Comparison of ENCODE assay signal across 1 cellular context in the genomic region with DNA sequence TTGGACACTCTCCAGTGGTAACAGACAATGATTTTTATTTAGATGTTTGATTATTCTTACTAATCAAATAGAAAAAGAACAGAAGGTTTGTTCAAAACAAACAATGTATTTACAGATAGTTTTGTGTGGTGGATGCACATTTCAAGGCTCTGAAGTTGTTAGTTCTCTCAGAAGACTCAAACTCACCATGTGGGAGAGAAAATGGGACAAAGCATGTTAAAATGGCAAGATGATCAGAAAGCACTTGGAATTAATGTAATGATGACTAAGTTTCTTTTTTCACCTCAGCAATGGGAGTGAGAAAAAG.
TF ChIP-seq lines count a peak whose summit lies in the region.

No MANE protein-coding gene starts in this region.

TF ChIP-seq in GM23338, 12 proteins besides CTCF, POLR2A, EP300 and RAD21 (continued from another document):
- TF ChIP-seq, protein P1, sequence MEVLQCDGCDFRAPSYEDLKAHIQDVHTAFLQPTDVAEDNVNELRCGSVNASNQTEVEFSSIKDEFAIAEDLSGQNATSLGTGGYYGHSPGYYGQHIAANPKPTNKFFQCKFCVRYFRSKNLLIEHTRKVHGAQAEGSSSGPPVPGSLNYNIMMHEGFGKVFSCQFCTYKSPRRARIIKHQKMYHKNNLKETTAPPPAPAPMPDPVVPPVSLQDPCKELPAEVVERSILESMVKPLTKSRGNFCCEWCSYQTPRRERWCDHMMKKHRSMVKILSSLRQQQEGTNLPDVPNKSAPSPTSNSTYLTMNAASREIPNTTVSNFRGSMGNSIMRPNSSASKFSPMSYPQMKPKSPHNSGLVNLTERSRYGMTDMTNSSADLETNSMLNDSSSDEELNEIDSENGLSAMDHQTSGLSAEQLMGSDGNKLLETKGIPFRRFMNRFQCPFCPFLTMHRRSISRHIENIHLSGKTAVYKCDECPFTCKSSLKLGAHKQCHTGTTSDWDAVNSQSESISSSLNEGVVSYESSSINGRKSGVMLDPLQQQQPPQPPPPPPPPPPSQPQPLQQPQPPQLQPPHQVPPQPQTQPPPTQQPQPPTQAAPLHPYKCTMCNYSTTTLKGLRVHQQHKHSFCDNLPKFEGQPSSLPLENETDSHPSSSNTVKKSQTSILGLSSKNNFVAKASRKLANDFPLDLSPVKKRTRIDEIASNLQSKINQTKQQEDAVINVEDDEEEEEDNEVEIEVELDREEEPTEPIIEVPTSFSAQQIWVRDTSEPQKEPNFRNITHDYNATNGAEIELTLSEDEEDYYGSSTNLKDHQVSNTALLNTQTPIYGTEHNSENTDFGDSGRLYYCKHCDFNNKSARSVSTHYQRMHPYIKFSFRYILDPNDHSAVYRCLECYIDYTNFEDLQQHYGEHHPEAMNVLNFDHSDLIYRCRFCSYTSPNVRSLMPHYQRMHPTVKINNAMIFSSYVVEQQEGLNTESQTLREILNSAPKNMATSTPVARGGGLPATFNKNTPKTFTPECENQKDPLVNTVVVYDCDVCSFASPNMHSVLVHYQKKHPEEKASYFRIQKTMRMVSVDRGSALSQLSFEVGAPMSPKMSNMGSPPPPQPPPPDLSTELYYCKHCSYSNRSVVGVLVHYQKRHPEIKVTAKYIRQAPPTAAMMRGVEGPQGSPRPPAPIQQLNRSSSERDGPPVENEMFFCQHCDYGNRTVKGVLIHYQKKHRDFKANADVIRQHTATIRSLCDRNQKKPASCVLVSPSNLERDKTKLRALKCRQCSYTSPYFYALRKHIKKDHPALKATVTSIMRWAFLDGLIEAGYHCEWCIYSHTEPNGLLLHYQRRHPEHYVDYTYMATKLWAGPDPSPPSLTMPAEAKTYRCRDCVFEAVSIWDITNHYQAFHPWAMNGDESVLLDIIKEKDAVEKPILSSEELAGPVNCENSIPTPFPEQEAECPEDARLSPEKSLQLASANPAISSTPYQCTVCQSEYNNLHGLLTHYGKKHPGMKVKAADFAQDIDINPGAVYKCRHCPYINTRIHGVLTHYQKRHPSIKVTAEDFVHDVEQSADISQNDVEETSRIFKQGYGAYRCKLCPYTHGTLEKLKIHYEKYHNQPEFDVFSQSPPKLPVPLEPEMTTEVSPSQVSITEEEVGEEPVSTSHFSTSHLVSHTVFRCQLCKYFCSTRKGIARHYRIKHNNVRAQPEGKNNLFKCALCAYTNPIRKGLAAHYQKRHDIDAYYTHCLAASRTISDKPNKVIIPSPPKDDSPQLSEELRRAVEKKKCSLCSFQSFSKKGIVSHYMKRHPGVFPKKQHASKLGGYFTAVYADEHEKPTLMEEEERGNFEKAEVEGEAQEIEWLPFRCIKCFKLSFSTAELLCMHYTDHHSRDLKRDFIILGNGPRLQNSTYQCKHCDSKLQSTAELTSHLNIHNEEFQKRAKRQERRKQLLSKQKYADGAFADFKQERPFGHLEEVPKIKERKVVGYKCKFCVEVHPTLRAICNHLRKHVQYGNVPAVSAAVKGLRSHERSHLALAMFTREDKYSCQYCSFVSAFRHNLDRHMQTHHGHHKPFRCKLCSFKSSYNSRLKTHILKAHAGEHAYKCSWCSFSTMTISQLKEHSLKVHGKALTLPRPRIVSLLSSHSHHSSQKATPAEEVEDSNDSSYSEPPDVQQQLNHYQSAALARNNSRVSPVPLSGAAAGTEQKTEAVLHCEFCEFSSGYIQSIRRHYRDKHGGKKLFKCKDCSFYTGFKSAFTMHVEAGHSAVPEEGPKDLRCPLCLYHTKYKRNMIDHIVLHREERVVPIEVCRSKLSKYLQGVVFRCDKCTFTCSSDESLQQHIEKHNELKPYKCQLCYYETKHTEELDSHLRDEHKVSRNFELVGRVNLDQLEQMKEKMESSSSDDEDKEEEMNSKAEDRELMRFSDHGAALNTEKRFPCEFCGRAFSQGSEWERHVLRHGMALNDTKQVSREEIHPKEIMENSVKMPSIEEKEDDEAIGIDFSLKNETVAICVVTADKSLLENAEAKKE (CRISPR knock-in tag; IDR thresholded peaks at IDR 0.05): no peak
